ENCODE assay signal across 8 cellular contexts in the genomic region with DNA sequence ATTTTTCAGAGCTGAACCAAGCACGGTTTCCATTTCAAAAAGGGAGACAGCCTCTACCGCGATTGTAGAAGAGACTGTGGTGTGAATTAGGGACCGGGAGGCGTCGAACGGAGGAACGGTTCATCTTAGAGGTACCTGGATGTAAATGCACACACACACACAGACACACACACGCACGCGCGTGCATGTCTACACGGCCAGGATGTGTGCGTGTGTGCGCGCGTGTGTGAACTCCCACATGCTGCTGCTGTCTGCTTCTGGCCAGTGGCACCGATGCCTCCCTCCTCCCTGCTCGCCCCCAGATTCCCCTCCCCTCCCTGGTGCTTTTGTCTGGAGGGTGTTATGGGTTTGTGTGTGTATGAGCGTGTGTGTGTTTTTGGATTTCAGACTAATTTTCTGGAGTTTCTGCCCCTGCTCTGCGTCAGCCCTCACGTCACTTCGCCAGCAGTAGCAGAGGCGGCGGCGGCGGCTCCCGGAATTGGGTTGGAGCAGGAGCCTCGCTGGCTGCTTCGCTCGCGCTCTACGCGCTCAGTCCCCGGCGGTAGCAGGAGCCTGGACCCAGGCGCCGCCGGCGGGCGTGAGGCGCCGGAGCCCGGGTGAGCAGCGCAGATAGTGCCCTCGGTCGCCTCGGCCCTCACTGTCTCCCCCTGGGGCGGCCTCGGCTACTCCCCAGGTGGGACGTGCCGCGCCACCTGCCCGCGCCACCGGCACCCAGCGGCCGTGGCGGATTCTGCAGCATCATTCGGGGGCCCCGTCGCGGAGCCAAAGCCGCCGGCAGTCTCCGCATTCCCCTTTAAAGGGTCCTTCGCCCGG. TPM values are rescaled to one million over a fixed set of nuclear protein-coding genes. Genes with fewer than 3 reads are reported as not detected.
DNase-seq lines count a peak whose midpoint lies in the region; ATAC-seq, FAIRE-seq and TF ChIP-seq lines count a peak whose summit lies in the region.

A gene (plus strand): TSS at position 437 of the 813 bp plus-strand sequence. CDS start 1,020 bp downstream, outside the sequence.

- TF ChIP-seq CTCF in A549 (IDR thresholded peaks at IDR 0.05) = no peak
- TF ChIP-seq CTCF in dorsolateral prefrontal cortex (IDR thresholded peaks at IDR 0.05 in 54 of 56, conservative IDR thresholded peaks at IDR 0.05 in 2 of 56; ENCODE audit: low read depth in 1 of 56, partially characterized antibody in 56 of 56) = peak in 27 of 56 donors; percentile 6 to 46 (median 19)
- no peak for TF ChIP-seq CTCF in HepG2 (CRISPR knock-in tag; IDR thresholded peaks at IDR 0.05)

- peak within 1 kb of the TSS; percentile 97 for H3K4me2 ChIP-seq in A549
- H3K4me2 ChIP-seq in HepG2 (ENCODE audit: low read depth, low read length) = no peak within 1 kb of the TSS

- H3K36me3 ChIP-seq in NT2/D1 (ENCODE audit: insufficient read depth, insufficient read length, low read length) (no peaks in the 10 kb centered on the region), HepG2 (replicated peaks in 1 of 2; ENCODE audit: control insufficient read depth in 1 of 2, insufficient read depth in 2 of 2, low read length in 2 of 2) (no peaks in the 10 kb centered on the region)

- intact Hi-C loops in dorsolateral prefrontal cortex (cut with DNase I) = loop anchor here (2.0 to 10.0 kb wide), 10 partner anchors 275 to 1073 kb away; a partner anchor contains a TSS
- intact Hi-C loops in HepG2 (cut with micrococcal nuclease; ENCODE audit: unreplicated experiment) = no loop called here

- H3K79me2 ChIP-seq in HepG2 (ENCODE audit: insufficient read depth, low read length) = no peaks in the 10 kb centered on the region

- in situ Hi-C loops in HepG2 (cut with HindIII; ENCODE audit: extremely low pct_ligation_motif_present, low pct_unique_long_range_greater_than_20kb) = no loop called here

- H3K4me3 ChIP-seq in A549 = peak within 1 kb of the TSS; percentile 45
- peak within 1 kb of the TSS; percentile 48 for H3K4me3 ChIP-seq in NT2/D1 (ENCODE audit: insufficient read length, low read depth)
- peak within 1 kb of the TSS; percentile 65 to 90 (median 81) for H3K4me3 ChIP-seq in dorsolateral prefrontal cortex
- H3K4me3 ChIP-seq in HepG2 (replicated peaks in 1 of 3; ENCODE audit: insufficient read depth in 1 of 3, low read depth in 2 of 3, low read length in 3 of 3) = no peak within 1 kb of the TSS

- H3K9me3 Mint-ChIP-seq in stimulated activated naive CD8-positive, alpha-beta T cell treated with anti-CD3 and anti-CD28 coated beads, Interleukin-15, amount 100 ng/mL, for 72 hours = peaks cover 0 to 8% of the 10 kb centered on the region in 2 donors

- WGBS in A549 (ENCODE audit: missing lambda C conversion rate) = 6% methylated on average over 30 of the region's 68 CpGs
- 27% methylated on average over 27 of the region's 68 CpGs for WGBS in HepG2 (ENCODE audit: low lambda C conversion rate)

- H3K27me3 ChIP-seq in NT2/D1 (ENCODE audit: insufficient read depth, insufficient read length) = peaks cover 65% of the 10 kb centered on the region
- H3K27me3 ChIP-seq in dorsolateral prefrontal cortex = no peaks in the 10 kb centered on the region
- peaks cover 0 to 32% of the 10 kb centered on the region in 2 experiments; a peak in 2 of 5 replicates for H3K27me3 ChIP-seq in HepG2 (ENCODE audit: control insufficient read depth in 1 of 2, insufficient read depth in 2 of 2, low read length in 2 of 2)

- no TSS peak for BruUV-seq in HepG2 (replicated peaks; lab: Mats Ljungman, UMichigan)

- peak within 1 kb of the TSS; percentile 58 to 68 for H3K4me3 Mint-ChIP-seq in stimulated activated naive CD8-positive, alpha-beta T cell treated with anti-CD3 and anti-CD28 coated beads, Interleukin-15, amount 100 ng/mL, for 72 hours

- H3K4me1 ChIP-seq in A549 (peaks cover 22% of the 10 kb centered on the region; the same call in 2 of the 3 replicates), NT2/D1 (ENCODE audit: insufficient read depth, insufficient read length) (peaks cover 3% of the 10 kb centered on the region), HepG2 (ENCODE audit: insufficient read depth, low read length) (no peaks in the 10 kb centered on the region)

- POLR2A ChIA-PET in A549 (lab: Yijun Ruan, JAX) (no interaction called here), HepG2 (lab: Yijun Ruan, JAX) (no interaction called here)

- DNase-seq in A549 (ENCODE audit: low read depth in 1 of 2, low spot score in 1 of 2) = peak in 1 of 2 experiments; percentile 17
- no peak for DNase-seq in NT2/D1 (ENCODE audit: low read depth, low spot score)
- peak; percentile 47 to 87 (median 78) for DNase-seq in dorsolateral prefrontal cortex
- no peak for DNase-seq in HepG2 (ENCODE audit: low spot score)
- peak in 1 of 2 donors; percentile 12 for DNase-seq in stimulated activated naive CD8-positive, alpha-beta T cell treated with anti-CD3 and anti-CD28 coated beads, Interleukin-15, amount 100 ng/mL, for 72 hours
- DNase-seq in cortex of kidney (lab: John Stamatoyannopoulos, UW) = no peak

- CTCF ChIA-PET in A549 (lab: Yijun Ruan, JAX) = interaction anchor here (1.1 to 3.1 kb wide), 18 partner anchors 13 to 756 kb away, joined by 3 to 17 read pairs (median 4); no protein-coding TSS in a partner anchor
- CTCF ChIA-PET in HepG2 (lab: Yijun Ruan, JAX; ENCODE audit: low intra/inter-chr PET ratio, low total read pairs) = no interaction called here

- TF ChIP-seq EP300 in A549 (IDR thresholded peaks at IDR 0.05) (no peak), HepG2 (IDR thresholded peaks at IDR 0.05; ENCODE audit: low read depth in 2 of 2, low read length in 2 of 2) (no peak), HepG2 (CRISPR knock-in tag; IDR thresholded peaks at IDR 0.05; ENCODE audit: borderline replicate concordance) (no peak)

- no peak for FAIRE-seq in A549 (lab: Jason Lieb, UNC)
- no peak for FAIRE-seq in HepG2 (lab: Jason Lieb, UNC)

- no peak within 1 kb of the TSS for H3K27ac Mint-ChIP-seq in stimulated activated naive CD8-positive, alpha-beta T cell treated with anti-CD3 and anti-CD28 coated beads, Interleukin-15, amount 100 ng/mL, for 72 hours

- ATAC-seq in A549 (peak; percentile 21 to 30; a peak in 3 of 6 replicates), GM18511 (IDR thresholded peaks at IDR 0.05; ENCODE audit: unreplicated experiment) (peak; percentile 42), HepG2 (peak; percentile 60), GM19467 (IDR thresholded peaks at IDR 0.05; ENCODE audit: unreplicated experiment) (no peak)
- peak; percentile 35 for ATAC-seq in stimulated activated naive CD8-positive, alpha-beta T cell treated with anti-CD3 and anti-CD28 coated beads, Interleukin-15, amount 100 ng/mL, for 72 hours

- no peaks in the 10 kb centered on the region for H4K20me1 ChIP-seq in HepG2 (ENCODE audit: insufficient read depth, low read length)

- no peak within 1 kb of the TSS for H2AFZ ChIP-seq in HepG2 (ENCODE audit: low read length)

- H3K9ac ChIP-seq in NT2/D1 (ENCODE audit: insufficient read length, low read depth) (peak within 1 kb of the TSS; percentile 76), HepG2 (ENCODE audit: insufficient read depth, low read depth, low read length) (no peak within 1 kb of the TSS)

- H3K9me3 ChIP-seq in A549 = no peaks in the 10 kb centered on the region
- H3K9me3 ChIP-seq in NT2/D1 (ENCODE audit: insufficient read depth, low read length) = peaks cover 10% of the 10 kb centered on the region
- no peaks in the 10 kb centered on the region for H3K9me3 ChIP-seq in HepG2 (ENCODE audit: low read length)

- no peak for TF ChIP-seq POLR2A in A549 (IDR thresholded peaks at IDR 0.05; ENCODE audit: low read length)
- no peak for TF ChIP-seq POLR2A in HepG2 (IDR thresholded peaks at IDR 0.05; ENCODE audit: insufficient read depth in 1 of 2, low read depth in 2 of 2, low read length in 2 of 2)

- TF ChIP-seq RAD21 in A549 (conservative IDR thresholded peaks at IDR 0.05 in 1 of 2, IDR thresholded peaks at IDR 0.05 in 1 of 2) = no peak
- no peak for TF ChIP-seq RAD21 in HepG2 (CRISPR knock-in tag; IDR thresholded peaks at IDR 0.05)

- H3K27me3 Mint-ChIP-seq in stimulated activated naive CD8-positive, alpha-beta T cell treated with anti-CD3 and anti-CD28 coated beads, Interleukin-15, amount 100 ng/mL, for 72 hours = peaks cover 76% of the 10 kb centered on the region

- H3K27ac ChIP-seq in A549 (no peak within 1 kb of the TSS), dorsolateral prefrontal cortex (peak within 1 kb of the TSS; percentile 82 to 99 (median 97)), HepG2 (ENCODE audit: extremely low read length, insufficient read depth, low read length) (no peak within 1 kb of the TSS)

- H3K4me1 Mint-ChIP-seq in stimulated activated naive CD8-positive, alpha-beta T cell treated with anti-CD3 and anti-CD28 coated beads, Interleukin-15, amount 100 ng/mL, for 72 hours = peaks cover 24% of the 10 kb centered on the region

RNA-seq across cellular contexts. Expression of the gene that starts here (rescaled TPM):
- polyA plus RNA-seq in A549 (2011; rRNA removed) = 0.03 TPM in 2 replicates
- under 0.01 and 0.01 TPM in 2 replicates for polyA plus RNA-seq in A549 (2012; cell fraction: cytosol; rRNA removed)
- not detected in 2 replicates for polyA plus RNA-seq in A549 (2012; cell fraction: nucleus; rRNA removed)
- polyA plus RNA-seq in A549 (2017; fragmentation: RNase III; extraction: RNeasy Plus Mini Kit Qiagen cat#74134 plus additional on column Dnase treatment) = 0.01 to 0.05 TPM (median 0.03 TPM) in 3 replicates
- 0.04 TPM in 1 of 2 replicates, not detected in the other for polyA minus RNA-seq in A549 (2011; rRNA and poly(A)+ RNA removed)
- total RNA-seq in dorsolateral prefrontal cortex = 100 to 1,000 TPM; 245 to 827 (median 463) TPM
- not detected in 2 replicates for total RNA-seq in HepG2 (2016; rRNA removed; fragmentation: Illumina TruSeq; extraction: Trizol)
- not detected in 2 replicates for total RNA-seq in HepG2 (2016; cell fraction: cytosol; rRNA removed; fragmentation: Illumina TruSeq; extraction: Trizol; ENCODE audit: low read depth)
- not detected in 2 replicates for total RNA-seq in HepG2 (2016; cell fraction: insoluble cytoplasmic fraction; rRNA removed; fragmentation: Illumina TruSeq; extraction: Trizol)
- total RNA-seq in HepG2 (2016; cell fraction: membrane; rRNA removed; fragmentation: Illumina TruSeq; extraction: Trizol) = not detected in 2 replicates
- not detected in 2 replicates for total RNA-seq in HepG2 (2016; cell fraction: nucleus; rRNA removed; fragmentation: Illumina TruSeq; extraction: Trizol)
- not detected in 2 replicates for polyA plus RNA-seq in HepG2 (2011; rRNA removed)
- not detected in 2 replicates for polyA plus RNA-seq in HepG2 (2011; cell fraction: cytosol; rRNA removed)
- not detected in 2 replicates for polyA plus RNA-seq in HepG2 (2011; cell fraction: nucleus; rRNA removed)
- polyA plus RNA-seq in HepG2 (2012) = not detected in 2 replicates
- polyA plus RNA-seq in HepG2 (2016; cell fraction: cytosol; fragmentation: Illumina TruSeq; extraction: Trizol; ENCODE audit: low read depth) = not detected in 2 replicates
- not detected in 2 replicates for polyA plus RNA-seq in HepG2 (2016; cell fraction: insoluble cytoplasmic fraction; fragmentation: Illumina TruSeq; extraction: Trizol; ENCODE audit: low read depth)
- polyA plus RNA-seq in HepG2 (2016; cell fraction: membrane; fragmentation: Illumina TruSeq; extraction: Trizol; ENCODE audit: low read depth) = not detected in 2 replicates
- not detected in 2 replicates for polyA plus RNA-seq in HepG2 (2016; cell fraction: nucleus; fragmentation: Illumina TruSeq; extraction: Trizol; ENCODE audit: insufficient read depth, low read depth)
- not detected in 2 replicates for polyA minus RNA-seq in HepG2 (2011; rRNA and poly(A)+ RNA removed; ENCODE audit: low replicate concordance)
- polyA minus RNA-seq in HepG2 (2011; cell fraction: cytosol; rRNA and poly(A)+ RNA removed) = not detected in 2 replicates
- polyA minus RNA-seq in HepG2 (2011; cell fraction: nucleus; rRNA and poly(A)+ RNA removed) = not detected in 2 replicates

Comparison
In these comparisons a context has a peak if more than half of its experiments do, and no peak if none do; other contexts are left out.
1. RNA of the gene that starts here (total RNA-seq): 245 to 827 TPM in dorsolateral prefrontal cortex; not detected in HepG2; every median in the first group is over 100 times any median in the second.
2. Peak in ATAC-seq, H3K4me3 ChIP-seq and H3K4me2 ChIP-seq in A549; RNA of the gene not detected or under 1 TPM.
3. Peak in ATAC-seq in HepG2; RNA of the gene not detected or under 1 TPM.
4. DNase-seq: peak in dorsolateral prefrontal cortex (10 of 10); none in NT2/D1 (single experiment), HepG2 (single experiment) and cortex of kidney (single experiment).
5. H3K27ac ChIP-seq: peak in dorsolateral prefrontal cortex (59 of 59); none in A549 (0 of 2) and HepG2 (single experiment).
6. H3K4me3 ChIP-seq: peak in NT2/D1 (single experiment) and dorsolateral prefrontal cortex (59 of 59); none in HepG2 (0 of 3).